Comparison of ENCODE assay signal across 8 cellular contexts in genomic region chr17:76997981-76998531, GRCh38.
DNase-seq lines count a peak whose midpoint lies in the region; ATAC-seq and TF ChIP-seq lines count a peak whose summit lies in the region.

No MANE protein-coding gene starts in this region.

- H3K9me3 Mint-ChIP-seq in activated CD4-positive, alpha-beta T cell treated with anti-CD3 and anti-CD28 coated beads for 36 hours (ENCODE audit: low read depth), result no peaks in the 10 kb centered on the region
- H3K9me3 Mint-ChIP-seq in activated naive CD8-positive, alpha-beta T cell treated with anti-CD3 and anti-CD28 coated beads, Interleukin-2, amount 10 ng/mL, durations not matched to agents 7 days and 5 days, result no peaks in the 10 kb centered on the region

- peak; percentile 69 for DNase-seq in activated CD4-positive, alpha-beta T cell treated with anti-CD3 and anti-CD28 coated beads for 36 hours
- DNase-seq in activated CD4-positive, alpha-beta T cell treated with anti-CD3 and anti-CD28 coated beads for 1 hour, result no peak
- DNase-seq in Peyer's patch, result peak in 2 of 3 donors; percentile 36 to 71
- peak; percentile 61 for DNase-seq in activated naive CD8-positive, alpha-beta T cell treated with anti-CD3 and anti-CD28 coated beads, Interleukin-2, amount 10 ng/mL, durations not matched to agents 7 days and 5 days
- DNase-seq in hepatocyte (ENCODE audit: low spot score), result no peak
- no peak for DNase-seq in DMS53 (lab: John Stamatoyannopoulos, UW)

- H3K4me2 ChIP-seq in hepatocyte, result no peak overlapping the region

- H3K36me3 ChIP-seq in Peyer's patch, result no peaks in the 10 kb centered on the region
- no peaks in the 10 kb centered on the region for H3K36me3 ChIP-seq in thymus (ENCODE audit: control insufficient read depth, insufficient read depth)
- H3K36me3 ChIP-seq in hepatocyte (replicated peaks; ENCODE audit: insufficient read depth, low read depth), result no peaks in the 10 kb centered on the region

- no peak for TF ChIP-seq POLR2A in Peyer's patch (IDR thresholded peaks at IDR 0.05)

- peaks cover 48% of the 10 kb centered on the region for H3K4me1 Mint-ChIP-seq in activated CD4-positive, alpha-beta T cell treated with anti-CD3 and anti-CD28 coated beads for 36 hours
- H3K4me1 Mint-ChIP-seq in activated naive CD8-positive, alpha-beta T cell treated with anti-CD3 and anti-CD28 coated beads, Interleukin-2, amount 10 ng/mL, durations not matched to agents 7 days and 5 days, result peaks cover 42% of the 10 kb centered on the region

- TF ChIP-seq CTCF in Peyer's patch (IDR thresholded peaks at IDR 0.05) (no peak), hepatocyte (IDR thresholded peaks at IDR 0.05; ENCODE audit: poor library complexity) (no peak)

- H3K9me2 ChIP-seq in hepatocyte (replicated peaks; ENCODE audit: insufficient read depth), result no peaks in the 10 kb centered on the region

- H4K20me1 ChIP-seq in hepatocyte (ENCODE audit: insufficient read depth, poor library complexity, severe bottlenecking), result no peaks in the 10 kb centered on the region

- H3K4me3 ChIP-seq in Peyer's patch, result peak overlapping the region in 1 of 4 donors; percentile 0
- peak overlapping the region; percentile 64 for H3K4me3 ChIP-seq in thymus (ENCODE audit: low read length)
- no peak overlapping the region for H3K4me3 ChIP-seq in hepatocyte

- intact Hi-C loops in activated CD4-positive, alpha-beta T cell treated with anti-CD3 and anti-CD28 coated beads for 36 hours (cut with DNase I, micrococcal nuclease), result loop anchor here in 1 of 2 experiments (1.0 to 2.0 kb wide), 2 partner anchors 29 to 142 kb away; partner anchors contain the start of gene SEC14L1

- H3K4me3 Mint-ChIP-seq in activated CD4-positive, alpha-beta T cell treated with anti-CD3 and anti-CD28 coated beads for 36 hours, result peak overlapping the region; percentile 34
- H3K4me3 Mint-ChIP-seq in activated naive CD8-positive, alpha-beta T cell treated with anti-CD3 and anti-CD28 coated beads, Interleukin-2, amount 10 ng/mL, durations not matched to agents 7 days and 5 days, result peak overlapping the region; percentile 66

- ATAC-seq in activated CD4-positive, alpha-beta T cell treated with anti-CD3 and anti-CD28 coated beads for 36 hours, result peak; percentile 91
- ATAC-seq in activated naive CD8-positive, alpha-beta T cell treated with anti-CD3 and anti-CD28 coated beads, Interleukin-2, amount 10 ng/mL, durations not matched to agents 7 days and 5 days (ENCODE audit: low read depth), result peak; percentile 93
- no peak for ATAC-seq in GM19351 (IDR thresholded peaks at IDR 0.05; ENCODE audit: unreplicated experiment)

- H3K27ac Mint-ChIP-seq in activated CD4-positive, alpha-beta T cell treated with anti-CD3 and anti-CD28 coated beads for 36 hours, result peak overlapping the region; percentile 91
- peak overlapping the region; percentile 91 for H3K27ac Mint-ChIP-seq in activated naive CD8-positive, alpha-beta T cell treated with anti-CD3 and anti-CD28 coated beads, Interleukin-2, amount 10 ng/mL, durations not matched to agents 7 days and 5 days

- H2AFZ ChIP-seq in hepatocyte, result no peak overlapping the region

- H3K36me3 Mint-ChIP-seq in activated CD4-positive, alpha-beta T cell treated with anti-CD3 and anti-CD28 coated beads for 36 hours (ENCODE audit: low read depth), result no peaks in the 10 kb centered on the region
- H3K36me3 Mint-ChIP-seq in activated naive CD8-positive, alpha-beta T cell treated with anti-CD3 and anti-CD28 coated beads, Interleukin-2, amount 10 ng/mL, durations not matched to agents 7 days and 5 days, result no peaks in the 10 kb centered on the region

- no peaks in the 10 kb centered on the region for H3K79me2 ChIP-seq in hepatocyte

- no peaks in the 10 kb centered on the region for H3K27me3 ChIP-seq in Peyer's patch
- H3K27me3 ChIP-seq in thymus (ENCODE audit: control insufficient read depth, insufficient read depth), result no peaks in the 10 kb centered on the region
- no peaks in the 10 kb centered on the region for H3K27me3 ChIP-seq in hepatocyte

- H3K4me1 ChIP-seq in Peyer's patch, result peaks cover 0 to 14% (median 0%) of the 10 kb centered on the region in 4 donors
- H3K4me1 ChIP-seq in thymus (ENCODE audit: control insufficient read depth, insufficient read depth, low read length), result peaks cover 32% of the 10 kb centered on the region
- H3K4me1 ChIP-seq in hepatocyte (ENCODE audit: insufficient read depth), result peaks cover 4% of the 10 kb centered on the region

- H3K27ac ChIP-seq in Peyer's patch (peak overlapping the region; percentile 54 to 71 (median 66)), thymus (ENCODE audit: low read depth) (peak overlapping the region; percentile 91), hepatocyte (no peak overlapping the region)

- 2% methylated on average over 16 of the region's 16 CpGs for WGBS in thymus
- WGBS in hepatocyte (ENCODE audit: low lambda C conversion rate, missing lambda C conversion rate), result 69% methylated on average over 16 of the region's 16 CpGs

- no peaks in the 10 kb centered on the region for H3K27me3 Mint-ChIP-seq in activated CD4-positive, alpha-beta T cell treated with anti-CD3 and anti-CD28 coated beads for 36 hours
- no peaks in the 10 kb centered on the region for H3K27me3 Mint-ChIP-seq in activated naive CD8-positive, alpha-beta T cell treated with anti-CD3 and anti-CD28 coated beads, Interleukin-2, amount 10 ng/mL, durations not matched to agents 7 days and 5 days

- POLR2A ChIA-PET in activated CD4-positive, alpha-beta T cell treated with anti-CD3 and anti-CD28 coated beads for 36 hours (lab: Charles Lee), result interaction anchor here (0.6 kb wide), 1 partner anchor 207 kb away, joined by 13 read pairs; no protein-coding TSS in a partner anchor
- POLR2A ChIA-PET in activated naive CD8-positive, alpha-beta T cell treated with anti-CD3 and anti-CD28 coated beads, Interleukin-2, amount 10 ng/mL, durations not matched to agents 7 days and 5 days (lab: Charles Lee), result interaction anchor here (0.5 to 0.7 kb wide), 3 partner anchors 245 to 1131 kb away, joined by 3 to 4 read pairs (median 3); no protein-coding TSS in a partner anchor

- CTCF ChIA-PET in activated CD4-positive, alpha-beta T cell treated with anti-CD3 and anti-CD28 coated beads for 36 hours (lab: Charles Lee), result interaction anchor here (0.7 kb wide), 1 partner anchor 286 kb away, joined by 3 read pairs; no protein-coding TSS in a partner anchor

- H3K9me3 ChIP-seq in Peyer's patch, result no peaks in the 10 kb centered on the region
- peaks cover 1% of the 10 kb centered on the region for H3K9me3 ChIP-seq in thymus (ENCODE audit: control insufficient read depth)
- H3K9me3 ChIP-seq in hepatocyte (ENCODE audit: low read depth), result no peaks in the 10 kb centered on the region

Comparison
In these comparisons a context has a peak if more than half of its experiments do, and no peak if none do; other contexts are left out.
1. DNase-seq: peak in activated CD4-positive, alpha-beta T cell treated with anti-CD3 and anti-CD28 coated beads for 36 hours (single experiment), Peyer's patch (2 of 3) and activated naive CD8-positive, alpha-beta T cell treated with anti-CD3 and anti-CD28 coated beads, Interleukin-2, amount 10 ng/mL, durations not matched to agents 7 days and 5 days (single experiment); none in activated CD4-positive, alpha-beta T cell treated with anti-CD3 and anti-CD28 coated beads for 1 hour (single experiment), hepatocyte (single experiment) and DMS53 (single experiment).